21 cellular contexts compared by ENCODE assay signal in genomic region chr6:15342114-15342513, GRCh38.
A peak's percentile ranks its signal among the peaks of the same experiment; 100 is the strongest.
DNase-seq lines count a peak whose midpoint lies in the region; ATAC-seq and TF ChIP-seq lines count a peak whose summit lies in the region.
"Had no signal": no experiment of that assay in that cellular context is flagged by ENCODE, and none has a peak within 500 bp of the region (broad histone marks: within the 10 kb centered on the region; RNA-seq: fewer than 3 reads in every experiment).

No MANE protein-coding gene starts in this region.

- H2BK120ac ChIP-seq in H9 (ENCODE audit: low read depth, low read length, poor library complexity, severe bottlenecking): no peak overlapping the region

- H3K14ac ChIP-seq in H9 (ENCODE audit: insufficient read depth, low read length): no peak overlapping the region

- H4K8ac ChIP-seq in H9 (replicated peaks; ENCODE audit: insufficient read length, low read depth, low read length): no peak overlapping the region

- H3K4me1 Mint-ChIP-seq in activated T-cell treated with anti-CD3 and anti-CD28 coated beads, Interleukin-2, amount 50 U/mL, for 72 hours (ENCODE audit: low read depth): peaks cover 90% of the 10 kb centered on the region
- H3K4me1 Mint-ChIP-seq in H9: peaks cover 79 to 86% of the 10 kb centered on the region in 2 experiments
- H3K4me1 Mint-ChIP-seq in activated naive CD8-positive, alpha-beta T cell treated with anti-CD3 and anti-CD28 coated beads, Interleukin-2, amount 50 U/mL, for 24 hours: peaks cover 91% of the 10 kb centered on the region
- H3K4me1 Mint-ChIP-seq in osteocyte (ENCODE audit: unreplicated experiment): peaks cover 33% of the 10 kb centered on the region

- H3K9ac ChIP-seq in H9 (ENCODE audit: extremely low read depth, insufficient read length, low read length): no peak overlapping the region

- no peak for ATAC-seq in activated T-cell treated with anti-CD3 and anti-CD28 coated beads, Interleukin-2, amount 50 U/mL, for 72 hours (replicated peaks in 1 of 2)
- ATAC-seq in activated naive CD8-positive, alpha-beta T cell treated with anti-CD3 and anti-CD28 coated beads, Interleukin-2, amount 50 U/mL, for 24 hours: no peak
- ATAC-seq in GM18909 (IDR thresholded peaks at IDR 0.05; ENCODE audit: poor library complexity, unreplicated experiment): no peak
- ATAC-seq: upper lobe of right lung had no signal

- H3K9me3 ChIP-seq in H9 (ENCODE audit: control insufficient read depth, low read depth, low read length): no peaks in the 10 kb centered on the region
- H3K9me3 ChIP-seq: esophagus muscularis mucosa, HAP-1, stomach, upper lobe of right lung had no signal

- no peak overlapping the region for H2BK12ac ChIP-seq in H9 (ENCODE audit: insufficient read length, low read depth, low read length)

- H3K4ac ChIP-seq in H9 (ENCODE audit: low read depth, low read length): no peak overlapping the region

- no peaks in the 10 kb centered on the region for H3K27me3 Mint-ChIP-seq in activated T-cell treated with anti-CD3 and anti-CD28 coated beads, Interleukin-2, amount 50 U/mL, for 72 hours (ENCODE audit: low read depth)
- no peaks in the 10 kb centered on the region for H3K27me3 Mint-ChIP-seq in H9 (ENCODE audit: low read depth)
- no peaks in the 10 kb centered on the region for H3K27me3 Mint-ChIP-seq in activated naive CD8-positive, alpha-beta T cell treated with anti-CD3 and anti-CD28 coated beads, Interleukin-2, amount 50 U/mL, for 24 hours
- no peaks in the 10 kb centered on the region for H3K27me3 Mint-ChIP-seq in osteocyte (ENCODE audit: unreplicated experiment)
- H3K27me3 Mint-ChIP-seq: IgD-negative memory B cell had no signal

- H3K4me2 ChIP-seq in H9 (ENCODE audit: insufficient read depth, insufficient read length, low read length): no peak overlapping the region

- H3K23ac ChIP-seq in H9 (ENCODE audit: insufficient read length, low read depth, low read length): no peak overlapping the region

- no peak overlapping the region for H2BK20ac ChIP-seq in H9 (ENCODE audit: low read depth, low read length, poor library complexity, severe bottlenecking)

- TF ChIP-seq CTCF in H9 (conservative IDR thresholded peaks at IDR 0.05): no peak
- TF ChIP-seq CTCF in osteocyte (IDR thresholded peaks at IDR 0.05): no peak

- H4K5ac ChIP-seq in H9 (ENCODE audit: insufficient read length, low read depth, low read length): no peak overlapping the region

- H3K18ac ChIP-seq in H9 (ENCODE audit: insufficient read length, low read depth, low read length): no peak overlapping the region

- WGBS in H9 (ENCODE audit: extremely low coverage, insufficient read length, low lambda C conversion rate): no CpG with 5 or more reads among the region's 3 CpGs

- H3K4me3 Mint-ChIP-seq in activated T-cell treated with anti-CD3 and anti-CD28 coated beads, Interleukin-2, amount 50 U/mL, for 72 hours: peak overlapping the region; percentile 30 to 33
- H3K4me3 Mint-ChIP-seq in H9 (peak overlapping the region in 1 of 2 experiments; percentile 5; a peak in 3 of 5 replicates), osteocyte (ENCODE audit: unreplicated experiment) (no peak overlapping the region)
- no peak overlapping the region for H3K4me3 Mint-ChIP-seq in activated naive CD8-positive, alpha-beta T cell treated with anti-CD3 and anti-CD28 coated beads, Interleukin-2, amount 50 U/mL, for 24 hours

- H3K9me3 Mint-ChIP-seq in activated T-cell treated with anti-CD3 and anti-CD28 coated beads, Interleukin-2, amount 50 U/mL, for 72 hours: no peaks in the 10 kb centered on the region
- H3K9me3 Mint-ChIP-seq in H9: no peaks in the 10 kb centered on the region
- no peaks in the 10 kb centered on the region for H3K9me3 Mint-ChIP-seq in activated naive CD8-positive, alpha-beta T cell treated with anti-CD3 and anti-CD28 coated beads, Interleukin-2, amount 50 U/mL, for 24 hours
- H3K9me3 Mint-ChIP-seq in osteocyte (ENCODE audit: unreplicated experiment): no peaks in the 10 kb centered on the region
- H3K9me3 Mint-ChIP-seq: IgD-negative memory B cell had no signal

- peaks cover 0 to 2% of the 10 kb centered on the region in 2 donors for H3K36me3 Mint-ChIP-seq in activated T-cell treated with anti-CD3 and anti-CD28 coated beads, Interleukin-2, amount 50 U/mL, for 72 hours (ENCODE audit: insufficient read depth in 2 of 2)
- H3K36me3 Mint-ChIP-seq in H9 (ENCODE audit: insufficient read depth in 1 of 3, low read depth in 3 of 3) (peaks cover 0 to 5% (median 0%) of the 10 kb centered on the region in 3 experiments; a peak in 1 of 7 replicates), osteocyte (ENCODE audit: unreplicated experiment) (no peaks in the 10 kb centered on the region)
- H3K36me3 Mint-ChIP-seq in activated naive CD8-positive, alpha-beta T cell treated with anti-CD3 and anti-CD28 coated beads, Interleukin-2, amount 50 U/mL, for 24 hours (ENCODE audit: low read depth): peaks cover 4% of the 10 kb centered on the region
- H3K36me3 Mint-ChIP-seq: IgD-negative memory B cell had no signal

- no peak overlapping the region for H3K56ac ChIP-seq in H9 (ENCODE audit: insufficient read length, low read depth, low read length)

- no peak overlapping the region for H3T11ph ChIP-seq in H9 (ENCODE audit: low read length)

- no peaks in the 10 kb centered on the region for H3K23me2 ChIP-seq in H9 (ENCODE audit: insufficient read length, low read depth, low read length, poor library complexity, severe bottlenecking)

- H4K20me1 ChIP-seq in H9 (ENCODE audit: control insufficient read depth, insufficient read depth, insufficient read length): no peaks in the 10 kb centered on the region

- no peak overlapping the region for H4K91ac ChIP-seq in H9 (ENCODE audit: insufficient read length, low read depth, low read length)

- no peaks in the 10 kb centered on the region for H3K27me3 ChIP-seq in H9 (ENCODE audit: insufficient read depth, low read length)
- H3K27me3 ChIP-seq: esophagus muscularis mucosa, stomach, upper lobe of right lung had no signal

- no peak for DNase-seq in activated T-cell treated with anti-CD3 and anti-CD28 coated beads, Interleukin-2, amount 50 U/mL, for 72 hours
- no peak for DNase-seq in activated T-cell treated with anti-CD3 and anti-CD28 coated beads, Interleukin-2, amount 50 U/mL, for 1 hour
- DNase-seq in H9 (no peak), osteocyte (ENCODE audit: extremely low spot score, unreplicated experiment) (no peak), NCI-H1930 (lab: John Stamatoyannopoulos, UW) (no peak)
- DNase-seq in activated naive CD8-positive, alpha-beta T cell treated with anti-CD3 and anti-CD28 coated beads, Interleukin-2, amount 50 U/mL, for 24 hours: no peak
- DNase-seq in activated CD4-positive, CD25-positive, alpha-beta regulatory T cell treated with anti-CD3 and anti-CD28 coated beads, Interleukin-2, amount 50 U/mL, for 72 hours: no peak
- DNase-seq: anterior cingulate cortex; COR-L47; effector CD4-positive, alpha-beta T cell; NCI-H2081 treated with DMSO at 0.1 percent for 48 hours; NCI-H524; posterior cingulate gyrus; SHP77 treated with DMSO at 0.1 percent for 48 hours; stomach; upper lobe of right lung had no signal

- H3K27ac Mint-ChIP-seq in activated T-cell treated with anti-CD3 and anti-CD28 coated beads, Interleukin-2, amount 50 U/mL, for 72 hours: no peak overlapping the region
- peak overlapping the region; percentile 39 to 76 (median 62); a peak in 6 of 7 replicates for H3K27ac Mint-ChIP-seq in H9
- H3K27ac Mint-ChIP-seq in activated naive CD8-positive, alpha-beta T cell treated with anti-CD3 and anti-CD28 coated beads, Interleukin-2, amount 50 U/mL, for 24 hours: peak overlapping the region; percentile 12
- H3K27ac Mint-ChIP-seq in osteocyte (ENCODE audit: unreplicated experiment): peak overlapping the region; percentile 9

- peaks cover 18% of the 10 kb centered on the region for H3K4me1 ChIP-seq in H9 (ENCODE audit: insufficient read depth, low read length)

- no peaks in the 10 kb centered on the region for H3K79me1 ChIP-seq in H9 (ENCODE audit: insufficient read depth, low read depth, low read length, poor library complexity, severe bottlenecking)

- no peak overlapping the region for H2BK5ac ChIP-seq in H9 (ENCODE audit: insufficient read length, low read length)

- H3K79me2 ChIP-seq in H9 (ENCODE audit: insufficient read depth, low read length): peaks cover 88% of the 10 kb centered on the region

- no peak overlapping the region for H2BK15ac ChIP-seq in H9 (ENCODE audit: low read depth, low read length)

- no peak overlapping the region for H2AK5ac ChIP-seq in H9 (ENCODE audit: insufficient read length, low read length)

- no peak overlapping the region for H2AFZ ChIP-seq in H9 (ENCODE audit: low read length)

- H3K27ac ChIP-seq in H9 (ENCODE audit: insufficient read length, low read depth, low read length): no peak overlapping the region
- H3K27ac ChIP-seq: esophagus muscularis mucosa, HL-60, stomach, upper lobe of right lung had no signal

Comparison
In these comparisons a context has a peak if more than half of its experiments do, and no peak if none do; other contexts are left out.
1. H3K4me3 Mint-ChIP-seq: peak in activated T-cell treated with anti-CD3 and anti-CD28 coated beads, Interleukin-2, amount 50 U/mL, for 72 hours (2 of 2); none in activated naive CD8-positive, alpha-beta T cell treated with anti-CD3 and anti-CD28 coated beads, Interleukin-2, amount 50 U/mL, for 24 hours (single experiment) and osteocyte (single experiment).